In the genomic region with DNA sequence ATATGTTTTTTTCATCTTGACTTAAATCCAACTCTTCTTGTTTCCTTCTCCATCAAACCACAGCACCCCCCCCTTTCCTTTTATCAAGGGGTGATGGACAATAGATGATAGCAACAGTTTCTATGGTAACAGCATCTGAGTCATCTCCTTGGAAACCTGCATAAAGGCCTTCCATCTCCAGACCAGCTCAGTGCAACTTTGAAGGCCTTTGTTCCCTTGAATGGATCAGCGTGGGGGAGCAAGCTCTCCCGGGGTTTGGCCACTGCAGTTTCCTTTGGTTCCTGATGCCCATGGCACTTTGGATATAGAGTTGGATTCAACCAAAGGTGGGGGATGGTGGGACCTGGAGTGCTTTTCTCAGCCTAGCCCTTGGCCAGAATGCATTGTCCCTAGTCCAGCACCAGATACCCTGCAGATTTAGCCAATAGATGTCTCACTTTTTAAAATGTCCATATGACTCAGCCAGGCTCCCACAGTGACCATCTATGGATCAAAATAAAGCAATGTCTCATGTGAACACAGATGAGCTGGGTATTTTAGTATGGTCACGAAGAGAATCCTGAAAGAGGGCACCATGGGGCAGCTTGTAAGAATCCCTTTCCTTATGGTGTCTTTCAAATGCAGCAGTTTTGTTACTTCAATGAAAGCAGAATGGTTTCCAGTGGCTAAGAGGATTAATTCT, we compare ENCODE assay signal across 14 cellular contexts.
DNase-seq lines count a peak whose midpoint lies in the region; ATAC-seq, FAIRE-seq and TF ChIP-seq lines count a peak whose summit lies in the region.
"Had no signal": no experiment of that assay in that cellular context is flagged by ENCODE, and none has a peak within 500 bp of the region (broad histone marks: within the 10 kb centered on the region; RNA-seq: fewer than 3 reads in every experiment).

No MANE protein-coding gene starts in this region.

- intact Hi-C loops in psoas muscle (cut with DNase I) (no loop called here), heart right ventricle (cut with DNase I) (no loop called here)

- H3K27ac ChIP-seq in psoas muscle: no peak overlapping the region
- no peak overlapping the region for H3K27ac ChIP-seq in Karpas-422 (ENCODE audit: low read length)
- no peak overlapping the region for H3K27ac ChIP-seq in heart right ventricle
- H3K27ac ChIP-seq: 22Rv1, gastroesophageal sphincter had no signal

- H3K9ac ChIP-seq in Karpas-422 (ENCODE audit: low read length): no peak overlapping the region

- no peaks in the 10 kb centered on the region for H3K4me1 ChIP-seq in psoas muscle
- H3K4me1 ChIP-seq in Karpas-422 (ENCODE audit: low read length): no peaks in the 10 kb centered on the region
- H3K4me1 ChIP-seq in heart right ventricle: peaks cover 0 to 5% (median 0%) of the 10 kb centered on the region in 9 donors
- H3K4me1 ChIP-seq: gastroesophageal sphincter had no signal

- TF ChIP-seq CTCF in psoas muscle (IDR thresholded peaks at IDR 0.05) (no peak), heart right ventricle (IDR thresholded peaks at IDR 0.05) (no peak)

- no peaks in the 10 kb centered on the region for H4K20me1 ChIP-seq in Karpas-422 (ENCODE audit: insufficient read depth, low read depth, low read length)

- H3K9me2 ChIP-seq in Karpas-422 (replicated peaks; ENCODE audit: insufficient read depth, low read length): no peaks in the 10 kb centered on the region

- H3K36me3 ChIP-seq in psoas muscle (ENCODE audit: insufficient read depth in 1 of 2, low read depth in 1 of 2) (no peaks in the 10 kb centered on the region), Karpas-422 (ENCODE audit: insufficient read depth, low read length) (no peaks in the 10 kb centered on the region), heart right ventricle (no peaks in the 10 kb centered on the region)
- H3K36me3 ChIP-seq: gastroesophageal sphincter had no signal

- no peak for FAIRE-seq in frontal cortex (lab: Jason Lieb, UNC)

- H3K9me3 ChIP-seq in psoas muscle (no peaks in the 10 kb centered on the region), Karpas-422 (ENCODE audit: low read length) (no peaks in the 10 kb centered on the region), heart right ventricle (no peaks in the 10 kb centered on the region)
- H3K9me3 ChIP-seq: gastroesophageal sphincter had no signal

- H3K27me3 ChIP-seq in psoas muscle (ENCODE audit: insufficient read depth in 3 of 3, low read length in 2 of 3) (no peaks in the 10 kb centered on the region), Karpas-422 (ENCODE audit: low read length) (0 out of 2 replicates have a peak, but pooled peaks cover 3% of the 10 kb centered on the region), heart right ventricle (no peaks in the 10 kb centered on the region)
- H3K27me3 ChIP-seq: gastroesophageal sphincter had no signal

- DNase-seq in DMS153 (lab: John Stamatoyannopoulos, UW): peak; percentile 12
- no peak for DNase-seq in DMS153 treated with DMSO at 0.1 percent for 48 hours (lab: John Stamatoyannopoulos, UW; ENCODE audit: unreplicated experiment)
- DNase-seq in RKO (ENCODE audit: low spot score): peak; percentile 19
- DNase-seq in frontal cortex (ENCODE audit: low spot score in 2 of 2): peak; percentile 9 to 12
- DNase-seq in psoas muscle: no peak
- DNase-seq in glomerular visceral epithelial cell (ENCODE audit: extremely low spot score): no peak
- DNase-seq in Karpas-422: no peak
- DNase-seq in heart right ventricle: no peak
- DNase-seq: CD4-positive, CD25-positive, alpha-beta regulatory T cell; effector memory CD8-positive, alpha-beta T cell; NCI-H1694 treated with DMSO at 0.1 percent for 48 hours; T-helper 1 cell had no signal

- H3K4me2 ChIP-seq in Karpas-422 (ENCODE audit: low read depth, low read length, poor library complexity, severe bottlenecking): no peak overlapping the region

- no peak overlapping the region for H3K4me3 ChIP-seq in psoas muscle
- H3K4me3 ChIP-seq in Karpas-422 (ENCODE audit: low read length): no peak overlapping the region
- no peak overlapping the region for H3K4me3 ChIP-seq in heart right ventricle
- H3K4me3 ChIP-seq: gastroesophageal sphincter had no signal

- ATAC-seq in psoas muscle (peak in 3 of 4 donors; percentile 40 to 48 (median 46)), heart right ventricle (no peak)
- ATAC-seq: effector memory CD8-positive, alpha-beta T cell; gastroesophageal sphincter had no signal

- H3K79me2 ChIP-seq in Karpas-422 (ENCODE audit: low read length): no peaks in the 10 kb centered on the region

- H2AFZ ChIP-seq in Karpas-422 (ENCODE audit: low read length): no peak overlapping the region

- whole genome bisulfite sequencing in psoas muscle, 3 donors: 51 to 76% (median 71%) methylated on average over 3 of the region's 3 CpGs
- 82 to 88% methylated on average over 3 of the region's 3 CpGs for WGBS in heart right ventricle, 2 donors

Comparison
In these comparisons a context has a peak if more than half of its experiments do, and no peak if none do; other contexts are left out.
1. DNase-seq: peak in DMS153 (single experiment), RKO (single experiment) and frontal cortex (2 of 2); none in DMS153 treated with DMSO at 0.1 percent for 48 hours (single experiment), psoas muscle (0 of 2), glomerular visceral epithelial cell (single experiment), Karpas-422 (single experiment) and heart right ventricle (0 of 2).
2. ATAC-seq: peak in psoas muscle (3 of 4); none in heart right ventricle (0 of 8).